Comparison of ENCODE assay signal across 8 cellular contexts in the genomic region with DNA sequence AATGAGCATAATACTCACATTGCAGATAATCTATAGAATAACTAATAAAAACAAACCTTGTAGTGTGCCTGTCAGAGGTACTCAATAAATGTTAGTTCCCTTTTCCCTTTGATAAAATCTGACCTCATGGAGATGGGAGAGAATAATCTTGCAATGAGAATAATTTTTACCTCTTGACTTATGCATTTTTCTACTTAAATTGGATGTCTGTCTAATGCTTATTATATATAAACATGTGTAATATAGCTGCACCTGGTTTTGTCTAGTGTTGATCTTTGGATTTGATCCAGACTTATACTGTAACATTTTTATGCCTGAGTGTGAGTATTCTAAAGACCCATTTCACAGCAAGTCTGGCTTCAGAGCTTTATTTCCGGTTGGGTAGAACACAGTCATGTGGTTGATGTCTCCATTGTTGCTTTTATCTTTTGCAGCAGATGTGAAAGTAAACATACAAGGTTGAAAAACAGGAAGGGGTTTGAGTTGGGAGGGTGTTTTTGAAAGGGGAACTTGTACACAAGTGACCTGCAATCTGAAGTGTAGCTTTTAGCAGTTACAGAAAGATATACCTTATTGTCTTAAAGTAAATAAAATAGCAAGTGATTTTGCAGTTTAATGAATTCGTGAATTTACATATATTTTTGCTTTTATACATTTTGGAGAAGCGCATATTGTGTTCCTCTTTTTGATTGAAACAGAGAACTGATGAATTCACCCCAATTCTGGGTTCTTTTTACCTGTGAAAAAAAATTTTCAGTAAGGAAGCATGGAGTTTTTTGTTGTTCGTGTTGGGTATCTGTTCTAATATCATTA. TPM values are rescaled to one million over a fixed set of nuclear protein-coding genes. Genes with fewer than 3 reads are reported as not detected.
A peak's percentile ranks its signal among the peaks of the same experiment; 100 is the strongest.
DNase-seq lines count a peak whose midpoint lies in the region; ATAC-seq lines count a peak whose summit lies in the region.

No MANE protein-coding gene starts in this region.

- no peaks in the 10 kb centered on the region for H3K9me3 Mint-ChIP-seq in stimulated activated naive B cell treated with anti-CD40 and anti-IgM and Interleukin-4, amounts not matched to agents 10 μg/mL and 1 μg/mL and 100 μg/mL, for 72 hours

- H3K27ac Mint-ChIP-seq in stimulated activated naive B cell treated with anti-CD40 and anti-IgM and Interleukin-4, amounts not matched to agents 10 μg/mL and 1 μg/mL and 100 μg/mL, for 72 hours, result peak overlapping the region; percentile 85

- in situ Hi-C loops in SK-MEL-5 (cut with HindIII; ENCODE audit: low pct_unique_long_range_greater_than_20kb, low sequenced_read_pairs), result no loop called here

- ATAC-seq in GM19463 (IDR thresholded peaks at IDR 0.05; ENCODE audit: unreplicated experiment) (peak; percentile 66), HG03469 (IDR thresholded peaks at IDR 0.05; ENCODE audit: unreplicated experiment) (peak; percentile 69)
- peak; percentile 95 to 97 for ATAC-seq in stimulated activated naive B cell treated with anti-CD40 and anti-IgM and Interleukin-4, amounts not matched to agents 10 μg/mL and 1 μg/mL and 100 μg/mL, for 72 hours (replicated peaks)

- DNase-seq in DMS 273 (lab: John Stamatoyannopoulos, UW; ENCODE audit: unreplicated experiment), result peak; percentile 45
- no peak for DNase-seq in DMS 273 treated with DMSO at 0.1 percent for 48 hours (lab: John Stamatoyannopoulos, UW)
- DNase-seq in SK-MEL-5 (ENCODE audit: low read depth, low spot score), result peak; percentile 43
- no peak for DNase-seq in epithelial cell of prostate (ENCODE audit: low read depth, low spot score)
- DNase-seq in stimulated activated naive B cell treated with anti-CD40 and anti-IgM and Interleukin-4, amounts not matched to agents 10 μg/mL and 1 μg/mL and 100 μg/mL, for 72 hours, result peak; percentile 34
- no peak for DNase-seq in ecto neural progenitor cell (ENCODE audit: low spot score)

- H3K4me3 Mint-ChIP-seq in stimulated activated naive B cell treated with anti-CD40 and anti-IgM and Interleukin-4, amounts not matched to agents 10 μg/mL and 1 μg/mL and 100 μg/mL, for 72 hours, result peak overlapping the region; percentile 34 to 75

- H3K27me3 Mint-ChIP-seq in stimulated activated naive B cell treated with anti-CD40 and anti-IgM and Interleukin-4, amounts not matched to agents 10 μg/mL and 1 μg/mL and 100 μg/mL, for 72 hours, result no peaks in the 10 kb centered on the region

- H3K27ac ChIP-seq in epithelial cell of prostate, result peak overlapping the region; percentile 51

- peaks cover 0 to 5% of the 10 kb centered on the region in 2 donors for H3K36me3 Mint-ChIP-seq in stimulated activated naive B cell treated with anti-CD40 and anti-IgM and Interleukin-4, amounts not matched to agents 10 μg/mL and 1 μg/mL and 100 μg/mL, for 72 hours

- H3K4me1 Mint-ChIP-seq in stimulated activated naive B cell treated with anti-CD40 and anti-IgM and Interleukin-4, amounts not matched to agents 10 μg/mL and 1 μg/mL and 100 μg/mL, for 72 hours, result peaks cover 22 to 34% of the 10 kb centered on the region in 2 donors

RNA-seq across cellular contexts. Expression of a gene that starts 12.5 kb away (rescaled TPM):
- total RNA-seq in SK-MEL-5 (2014; rRNA removed; shearing (Covaris generic)), result 26.3 and 29.7 TPM in 2 replicates
- 19.7 and 21.9 TPM in 2 replicates for polyA plus RNA-seq in SK-MEL-5 (2015; cell fraction: cytosol; rRNA removed)
- 18.6 and 20.7 TPM in 2 replicates for polyA plus RNA-seq in SK-MEL-5 (2015; cell fraction: nucleus; rRNA removed)

Comparison
In these comparisons a context has a peak if more than half of its experiments do, and no peak if none do; other contexts are left out.
1. DNase-seq: peak in DMS 273 (single experiment), SK-MEL-5 (single experiment) and stimulated activated naive B cell treated with anti-CD40 and anti-IgM and Interleukin-4, amounts not matched to agents 10 μg/mL and 1 μg/mL and 100 μg/mL, for 72 hours (single experiment); none in DMS 273 treated with DMSO at 0.1 percent for 48 hours (single experiment), epithelial cell of prostate (single experiment) and ecto neural progenitor cell (single experiment).
2. Peak in every context shown above with its lines, with median percentiles within 50 percentile points of each other: ATAC-seq.